ENCODE assay signal across 24 cellular contexts in genomic region chr3:13339833-13340232, GRCh38.
"Had no signal": no experiment of that assay in that cellular context is flagged by ENCODE, and none has a peak within 500 bp of the region (broad histone marks: within the 10 kb centered on the region; RNA-seq: fewer than 3 reads in every experiment).

No MANE protein-coding gene starts in this region.

- H3K27ac ChIP-seq: brain microvascular endothelial cell, cardiac muscle cell, KMS-11 had no signal

- FAIRE-seq: colon had no signal

- H3K4me3 ChIP-seq: cardiac muscle cell had no signal

- H3K27me3 ChIP-seq: brain microvascular endothelial cell, cardiac muscle cell had no signal

- ATAC-seq: activated T-cell treated with anti-CD3 and anti-CD28 coated beads, Interleukin-2, amount 50 U/mL, for 72 hours; T-helper 17 cell had no signal

- H3K9ac ChIP-seq: KMS-11 had no signal

- H3K36me3 ChIP-seq: brain microvascular endothelial cell, cardiac muscle cell had no signal

- DNase-seq: activated B cell treated with CpG ODN at 0.5 μM for 24 hours; activated CD4-positive, alpha-beta memory T cell treated with anti-CD3 and anti-CD28 coated beads for 36 hours; activated CD4-positive, alpha-beta T cell treated with anti-CD3 and anti-CD28 coated beads for 1 hour; activated CD4-positive, alpha-beta T cell treated with anti-CD3 and anti-CD28 coated beads, Interleukin-2, amount 10 ng/mL, durations not matched to agents 24 days and 14 days; activated CD8-positive, alpha-beta memory T cell treated with anti-CD3 and anti-CD28 coated beads for 24 hours; activated gamma-delta T cell treated with Interleukin-2 at 50 U/mL for 16 hours; activated T-cell treated with anti-CD3 and anti-CD28 coated beads, Interleukin-2, amount 50 U/mL, for 72 hours; amygdala; brain microvascular endothelial cell; cerebellar nuclear complex; NCI-H1092; NCI-H1417 treated with DMSO at 0.1 percent for 48 hours; NCI-H1694 treated with DMSO at 0.1 percent for 48 hours; NCI-H2081 treated with DMSO at 0.1 percent for 48 hours; NCI-H345; NCI-H510A; NCI-H526 treated with DMSO at 0.1 percent for 48 hours; NCI-H82; SIG-M5; T-helper 17 cell; T-helper 9 cell had no signal

- H3K4me2 ChIP-seq: KMS-11 had no signal
